ENCODE assay signal across 8 cellular contexts in genomic region chr2:100381240-100381639, GRCh38. TPM values are rescaled to one million over a fixed set of nuclear protein-coding genes. Genes with fewer than 3 reads are reported as not detected.
DNase-seq lines count a peak whose midpoint lies in the region; ATAC-seq, FAIRE-seq and TF ChIP-seq lines count a peak whose summit lies in the region.

No MANE protein-coding gene starts in this region.

- peak; percentile 87 for FAIRE-seq in GM19239 (lab: Jason Lieb, UNC)

- no peaks in the 10 kb centered on the region for H3K9me3 Mint-ChIP-seq in activated T-cell treated with anti-CD3 and anti-CD28 coated beads, Interleukin-2, amount 50 U/mL, for 72 hours

- H3K4me2 ChIP-seq in osteoblast (ENCODE audit: insufficient read depth, low read length), result no peak overlapping the region

- H3K4me1 ChIP-seq in BE2C (no peaks in the 10 kb centered on the region), osteoblast (ENCODE audit: insufficient read depth, low read length) (no peaks in the 10 kb centered on the region), thyroid gland (no peaks in the 10 kb centered on the region)

- peak; percentile 83 for TF ChIP-seq CTCF in BE2C (IDR thresholded peaks at IDR 0.05; ENCODE audit: low read depth, low read length)
- peak; percentile 89 for TF ChIP-seq CTCF in foreskin fibroblast (IDR thresholded peaks at IDR 0.05; ENCODE audit: low read depth, low read length)
- peak; percentile 94 for TF ChIP-seq CTCF in osteoblast (IDR thresholded peaks at IDR 0.05; ENCODE audit: extremely low read depth, low read depth, low read length)
- TF ChIP-seq CTCF in thyroid gland (IDR thresholded peaks at IDR 0.05), result peak; percentile 68 to 92 (median 88)

- 31 to 33% methylated on average over 4 of the region's 4 CpGs for WGBS in thyroid gland, 2 donors

- DNase-seq in BE2C, result peak; percentile 74
- DNase-seq in GM19239 (ENCODE audit: insufficient read length, low spot score), result no peak
- peak; percentile 45 for DNase-seq in KG1 (lab: John Stamatoyannopoulos, UW)
- peak; percentile 81 for DNase-seq in RPMI7951 (ENCODE audit: low read depth)
- DNase-seq in activated T-cell treated with anti-CD3 and anti-CD28 coated beads, Interleukin-2, amount 50 U/mL, for 72 hours, result peak; percentile 69 to 79
- DNase-seq in foreskin fibroblast, result peak; percentile 38 to 78
- DNase-seq in osteoblast (ENCODE audit: insufficient read length, low spot score, missing footprints), result peak; percentile 73
- DNase-seq in thyroid gland, result peak; percentile 83 to 90

- no peak for TF ChIP-seq POLR2A in thyroid gland (IDR thresholded peaks at IDR 0.05)

- H3K36me3 ChIP-seq in BE2C, result no peaks in the 10 kb centered on the region
- no peaks in the 10 kb centered on the region for H3K36me3 ChIP-seq in osteoblast (ENCODE audit: insufficient read depth, low read length)
- H3K36me3 ChIP-seq in thyroid gland, result no peaks in the 10 kb centered on the region

- H3K27me3 ChIP-seq in BE2C (no peaks in the 10 kb centered on the region), osteoblast (ENCODE audit: insufficient read depth, low read length) (peaks cover 8% of the 10 kb centered on the region), thyroid gland (no peaks in the 10 kb centered on the region)

- H3K4me1 Mint-ChIP-seq in activated T-cell treated with anti-CD3 and anti-CD28 coated beads, Interleukin-2, amount 50 U/mL, for 72 hours (ENCODE audit: low read depth), result no peaks in the 10 kb centered on the region

- H2AFZ ChIP-seq in osteoblast (ENCODE audit: low read length), result no peak overlapping the region

- no peaks in the 10 kb centered on the region for H4K20me1 ChIP-seq in osteoblast (ENCODE audit: insufficient read depth, low read length)

- ATAC-seq in activated T-cell treated with anti-CD3 and anti-CD28 coated beads, Interleukin-2, amount 50 U/mL, for 72 hours (replicated peaks in 1 of 2), result peak in 1 of 2 donors; percentile 35

- H3K79me2 ChIP-seq in osteoblast (ENCODE audit: insufficient read depth, low read length), result no peaks in the 10 kb centered on the region

- no peak overlapping the region for H3K4me3 Mint-ChIP-seq in activated T-cell treated with anti-CD3 and anti-CD28 coated beads, Interleukin-2, amount 50 U/mL, for 72 hours

- H3K9me3 ChIP-seq in BE2C (no peaks in the 10 kb centered on the region), osteoblast (ENCODE audit: low read depth, low read length) (no peaks in the 10 kb centered on the region), thyroid gland (no peaks in the 10 kb centered on the region)

- H3K27me3 Mint-ChIP-seq in activated T-cell treated with anti-CD3 and anti-CD28 coated beads, Interleukin-2, amount 50 U/mL, for 72 hours (ENCODE audit: low read depth), result no peaks in the 10 kb centered on the region

- H3K36me3 Mint-ChIP-seq in activated T-cell treated with anti-CD3 and anti-CD28 coated beads, Interleukin-2, amount 50 U/mL, for 72 hours (ENCODE audit: insufficient read depth in 2 of 2), result no peaks in the 10 kb centered on the region

- no peak overlapping the region for H3K4me3 ChIP-seq in BE2C (ENCODE audit: low read depth, low read length)
- no peak overlapping the region for H3K4me3 ChIP-seq in foreskin fibroblast (ENCODE audit: low read depth in 1 of 2, low read length in 2 of 2)
- H3K4me3 ChIP-seq in osteoblast (ENCODE audit: insufficient read depth, low read length), result no peak overlapping the region
- H3K4me3 ChIP-seq in thyroid gland (replicated peaks in 1 of 3), result no peak overlapping the region

- intact Hi-C loops in thyroid gland (cut with DNase I), result loop anchor here (2.0 to 5.0 kb wide), 2 partner anchors 116 to 824 kb away; no protein-coding TSS in a partner anchor

- H3K27ac Mint-ChIP-seq in activated T-cell treated with anti-CD3 and anti-CD28 coated beads, Interleukin-2, amount 50 U/mL, for 72 hours, result no peak overlapping the region

- H3K27ac ChIP-seq in osteoblast (ENCODE audit: low read depth, low read length), result no peak overlapping the region
- no peak overlapping the region for H3K27ac ChIP-seq in thyroid gland

RNA-seq across cellular contexts. Expression of gene CHST10, which starts 36.2 kb away (rescaled TPM):
- 12.6 TPM for polyA plus RNA-seq in BE2C (2012; ENCODE audit: insufficient read depth, insufficient read length, low read depth)
- 16.4 and 24.0 TPM in 2 replicates for total RNA-seq in RPMI7951 (2014; rRNA removed; shearing (Covaris generic))
- 1 to 10 TPM; 7.5 to 7.8 TPM for total RNA-seq in activated T-cell treated with anti-CD3 and anti-CD28 coated beads, Interleukin-2, amount 50 U/mL, for 72 hours
- total RNA-seq in osteoblast, result 7.2 and 11.8 TPM in 2 replicates
- total RNA-seq in thyroid gland, result 10 to 100 TPM; 12.9 to 18.3 (median 14.5) TPM

RNA-seq across cellular contexts. Expression of gene LONRF2, which starts 58.9 kb away (rescaled TPM):
- 3.3 TPM for polyA plus RNA-seq in BE2C (2012; ENCODE audit: insufficient read depth, insufficient read length, low read depth)
- 0.68 and 0.84 TPM in 2 replicates for total RNA-seq in RPMI7951 (2014; rRNA removed; shearing (Covaris generic))
- total RNA-seq in activated T-cell treated with anti-CD3 and anti-CD28 coated beads, Interleukin-2, amount 50 U/mL, for 72 hours, result under 1 TPM; 0.10 to 0.25 TPM
- total RNA-seq in osteoblast (under 0.01 TPM in 2 replicates), thyroid gland (10 to 100 TPM in 3 of 4 donors, 1 to 10 TPM in 1; 7.0 to 32.0 (median 17.1) TPM)
